10 cellular contexts compared by ENCODE assay signal in genomic region chr6:62891065-62891647, GRCh38.
DNase-seq lines count a peak whose midpoint lies in the region; ATAC-seq, FAIRE-seq and TF ChIP-seq lines count a peak whose summit lies in the region.
"Had no signal": no experiment of that assay in that cellular context is flagged by ENCODE, and none has a peak within 500 bp of the region (broad histone marks: within the 10 kb centered on the region; RNA-seq: fewer than 3 reads in every experiment).

No MANE protein-coding gene starts in this region.

- H3K27me3 ChIP-seq in HAP-1 (ENCODE audit: low read depth) (no peaks in the 10 kb centered on the region), uterus (no peaks in the 10 kb centered on the region), heart right ventricle (no peaks in the 10 kb centered on the region), brain microvascular endothelial cell (replicated peaks) (no peaks in the 10 kb centered on the region)

- in situ Hi-C loops in HAP-1 (cut with MboI; ENCODE audit: low sequenced_read_pairs) = no loop called here
- in situ Hi-C loops in brain microvascular endothelial cell (cut with HindIII; ENCODE audit: low pct_ligation_motif_present, low sequenced_read_pairs) = no loop called here

- DNase-seq in A549 (ENCODE audit: low read depth in 1 of 2, low spot score in 1 of 2) (peak in 1 of 2 experiments; percentile 12), GM20000 (ENCODE audit: low spot score) (peak; percentile 3), RKO (ENCODE audit: low spot score) (peak; percentile 28), globus pallidus (ENCODE audit: low spot score) (peak; percentile 19), HAP-1 (ENCODE audit: low spot score in 2 of 2) (no peak), uterus (no peak), heart right ventricle (no peak), brain microvascular endothelial cell (no peak)
- DNase-seq: NCI-H187 treated with DMSO at 0.1 percent for 48 hours, right cardiac atrium had no signal

- POLR2A ChIA-PET in A549 (lab: Yijun Ruan, JAX) = no interaction called here

- TF ChIP-seq POLR2A in A549 (IDR thresholded peaks at IDR 0.05; ENCODE audit: low read length) (no peak), uterus (IDR thresholded peaks at IDR 0.05) (no peak)

- WGBS in A549 (ENCODE audit: missing lambda C conversion rate) = 3% methylated on average over 2 of the region's 2 CpGs
- WGBS in heart right ventricle, 2 donors = 12 to 23% methylated on average over 2 of the region's 2 CpGs

- TF ChIP-seq RAD21 in A549 (conservative IDR thresholded peaks at IDR 0.05 in 1 of 2, IDR thresholded peaks at IDR 0.05 in 1 of 2) = peak; percentile 24 to 44; a peak in 3 of 5 replicates

- CTCF ChIA-PET in A549 (lab: Yijun Ruan, JAX) = no interaction called here

- H3K4me3 ChIP-seq in A549 = no peak overlapping the region
- H3K4me3 ChIP-seq in HAP-1 = no peak overlapping the region
- no peak overlapping the region for H3K4me3 ChIP-seq in uterus
- H3K4me3 ChIP-seq in heart right ventricle = no peak overlapping the region
- H3K4me3 ChIP-seq in brain microvascular endothelial cell (ENCODE audit: low read depth, low read length) = no peak overlapping the region

- no peak overlapping the region for H3K4me2 ChIP-seq in A549

- H3K4me1 ChIP-seq in A549 (no peaks in the 10 kb centered on the region), HAP-1 (no peaks in the 10 kb centered on the region), uterus (no peaks in the 10 kb centered on the region), heart right ventricle (no peaks in the 10 kb centered on the region)

- TF ChIP-seq CTCF in A549 (IDR thresholded peaks at IDR 0.05) (peak; percentile 36; the same call in 2 of the 3 replicates), GM20000 (IDR thresholded peaks at IDR 0.05; ENCODE audit: extremely low read depth, missing control alignments) (no peak), uterus (IDR thresholded peaks at IDR 0.05) (no peak), heart right ventricle (IDR thresholded peaks at IDR 0.05) (peak in 4 of 9 donors; percentile 16 to 36 (median 32)), brain microvascular endothelial cell (IDR thresholded peaks at IDR 0.05; ENCODE audit: low read depth, low read length, missing control alignments) (no peak)

- H3K9me3 ChIP-seq in A549 (no peaks in the 10 kb centered on the region), HAP-1 (no peaks in the 10 kb centered on the region), uterus (no peaks in the 10 kb centered on the region), heart right ventricle (no peaks in the 10 kb centered on the region)

- intact Hi-C loops in uterus (cut with DNase I; ENCODE audit: low total_unique reads) (no loop called here), heart right ventricle (cut with DNase I) (no loop called here)

- TF ChIP-seq EP300 in A549 (IDR thresholded peaks at IDR 0.05) = no peak

- no peak for FAIRE-seq in A549 (lab: Jason Lieb, UNC)

- no peaks in the 10 kb centered on the region for H3K36me3 ChIP-seq in HAP-1 (replicated peaks)
- no peaks in the 10 kb centered on the region for H3K36me3 ChIP-seq in uterus
- H3K36me3 ChIP-seq in heart right ventricle = no peaks in the 10 kb centered on the region
- H3K36me3 ChIP-seq in brain microvascular endothelial cell (replicated peaks) = no peaks in the 10 kb centered on the region

- no peak for ATAC-seq in A549
- no peak for ATAC-seq in heart right ventricle
- ATAC-seq: right cardiac atrium had no signal

- H3K27ac ChIP-seq in A549 = no peak overlapping the region
- no peak overlapping the region for H3K27ac ChIP-seq in uterus
- H3K27ac ChIP-seq in heart right ventricle = no peak overlapping the region
- no peak overlapping the region for H3K27ac ChIP-seq in brain microvascular endothelial cell

TF ChIP-seq in A549, 52 proteins besides CTCF, POLR2A, EP300 and RAD21:
- TF ChIP-seq SMC3 (IDR thresholded peaks at IDR 0.05) = peak; percentile 42
- TF ChIP-seq CBX8 (IDR thresholded peaks at IDR 0.05) = no peak
TF ChIP-seq in A549: peak in this region for 1.

Comparison
In these comparisons a context has a peak if more than half of its experiments do, and no peak if none do; other contexts are left out.
1. DNase-seq: peak in GM20000 (single experiment), RKO (single experiment) and globus pallidus (single experiment); none in HAP-1 (0 of 2), uterus (0 of 2), heart right ventricle (0 of 2) and brain microvascular endothelial cell (single experiment).